In the genomic region with DNA sequence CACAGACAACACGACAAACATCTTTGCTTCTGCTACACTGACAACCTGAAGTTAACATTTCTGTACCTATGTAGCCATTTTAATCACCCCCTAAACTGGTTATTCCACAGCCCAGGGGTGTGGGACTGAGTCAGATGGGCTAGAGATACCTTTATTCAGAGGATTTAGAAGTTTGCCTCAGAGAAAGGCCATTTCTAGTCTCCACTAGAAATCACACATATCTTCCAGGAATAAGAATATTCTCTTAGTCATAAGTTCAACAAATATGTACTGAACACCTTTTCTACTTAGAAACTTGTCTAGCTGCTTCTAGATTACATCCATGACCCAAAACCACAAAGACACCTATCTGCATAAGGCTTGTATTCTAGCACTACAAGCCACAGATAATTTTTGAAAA, we compare ENCODE assay signal across 24 cellular contexts. TPM values are rescaled to one million over a fixed set of nuclear protein-coding genes. Genes with fewer than 3 reads are reported as not detected.
DNase-seq lines count a peak whose midpoint lies in the region; ATAC-seq and TF ChIP-seq lines count a peak whose summit lies in the region.
"Had no signal": no experiment of that assay in that cellular context is flagged by ENCODE, and none has a peak within 500 bp of the region (broad histone marks: within the 10 kb centered on the region; RNA-seq: fewer than 3 reads in every experiment).

No MANE protein-coding gene starts in this region.

- no peak overlapping the region for H3K4me3 Mint-ChIP-seq in osteocyte (ENCODE audit: unreplicated experiment)
- H3K4me3 Mint-ChIP-seq: activated CD4-positive, alpha-beta T cell treated with anti-CD3 and anti-CD28 coated beads for 36 hours; activated naive CD8-positive, alpha-beta T cell treated with anti-CD3 and anti-CD28 coated beads for 36 hours; IgD-negative memory B cell; T-helper 2 cell treated with Interferon-gamma antibody and Interleukin-4, amounts not matched to agents 5 μg/mL and 100 μg/mL, for 36 hours had no signal

- no peaks in the 10 kb centered on the region for H3K27me3 Mint-ChIP-seq in osteocyte (ENCODE audit: unreplicated experiment)
- H3K27me3 Mint-ChIP-seq: activated CD4-positive, alpha-beta T cell treated with anti-CD3 and anti-CD28 coated beads for 36 hours; IgD-negative memory B cell had no signal

- CTCF ChIA-PET in A673 (lab: Charles Lee) = no interaction called here

- peak overlapping the region; percentile 86 for H3K27ac Mint-ChIP-seq in osteocyte (ENCODE audit: unreplicated experiment)
- H3K27ac Mint-ChIP-seq: activated CD4-positive, alpha-beta T cell treated with anti-CD3 and anti-CD28 coated beads for 36 hours; activated naive CD8-positive, alpha-beta T cell treated with anti-CD3 and anti-CD28 coated beads for 36 hours; IgD-negative memory B cell; T-helper 2 cell treated with Interferon-gamma antibody and Interleukin-4, amounts not matched to agents 5 μg/mL and 100 μg/mL, for 36 hours had no signal

- H3K27me3 ChIP-seq in GM23248 (replicated peaks; ENCODE audit: insufficient read depth) (no peaks in the 10 kb centered on the region), esophagus (ENCODE audit: control insufficient read depth in 1 of 2, insufficient read depth in 2 of 2, low read length in 2 of 2) (no peaks in the 10 kb centered on the region), A673 (replicated peaks; ENCODE audit: insufficient read depth, low read depth, low read length, poor library complexity) (no peaks in the 10 kb centered on the region)
- H3K27me3 ChIP-seq: BLaER1 treated with 17β-estradiol and CSF1 and Interleukin-3, amounts not matched to agents 10 nM and 100 nM; stomach; transverse colon had no signal

- no TSS peak for BruUV-seq in A673 (replicated peaks; lab: Mats Ljungman, UMichigan)

- 88% methylated on average over 1 of the region's 1 CpG for WGBS in GM23248 (ENCODE audit: low coverage in 1 of 2, low lambda C conversion rate in 2 of 2, missing lambda C conversion rate in 2 of 2), 2 experiments
- WGBS in esophagus, 2 donors = 62 to 63% methylated on average over 1 of the region's 1 CpG

- POLR2A ChIA-PET in A673 (lab: Charles Lee; ENCODE audit: low non-redundant PET) = no interaction called here

- H3K9ac ChIP-seq in GM23248 = no peak overlapping the region
- H3K9ac ChIP-seq: BLaER1 treated with 17β-estradiol and CSF1 and Interleukin-3, amounts not matched to agents 10 nM and 100 nM had no signal

- H3K36me3 ChIP-seq in GM23248 (ENCODE audit: low read depth) = no peaks in the 10 kb centered on the region
- H3K36me3 ChIP-seq in esophagus (ENCODE audit: control insufficient read depth in 2 of 2, insufficient read depth in 2 of 2, low read length in 1 of 2) = no peaks in the 10 kb centered on the region
- H3K36me3 ChIP-seq in A673 (ENCODE audit: insufficient read depth, low read length, poor library complexity, severe bottlenecking) = no peaks in the 10 kb centered on the region
- H3K36me3 ChIP-seq: stomach, transverse colon had no signal

- H3K9me3 ChIP-seq in GM23248 (ENCODE audit: low read depth) = no peaks in the 10 kb centered on the region
- H3K9me3 ChIP-seq in esophagus (ENCODE audit: control insufficient read depth in 2 of 2, insufficient read depth in 1 of 2, low read depth in 1 of 2, low read length in 1 of 2) = no peaks in the 10 kb centered on the region
- no peaks in the 10 kb centered on the region for H3K9me3 ChIP-seq in A673 (ENCODE audit: low read depth, low read length, poor library complexity, severe bottlenecking)
- H3K9me3 ChIP-seq: BLaER1 treated with 17β-estradiol and CSF1 and Interleukin-3, amounts not matched to agents 10 nM and 100 nM; stomach; transverse colon had no signal

- no peak for DNase-seq in GM23248
- DNase-seq in osteocyte (ENCODE audit: extremely low spot score, unreplicated experiment) = no peak
- no peak for DNase-seq in NCI-H1092 treated with DMSO at 0.1 percent for 48 hours (lab: John Stamatoyannopoulos, UW)
- DNase-seq in A673 (ENCODE audit: low spot score) = no peak
- DNase-seq: activated CD4-positive, alpha-beta T cell treated with anti-CD3 and anti-CD28 coated beads for 36 hours; activated effector memory CD4-positive, alpha-beta T cell treated with Interleukin-2 at 50 U/mL for 16 hours; activated naive CD8-positive, alpha-beta T cell treated with anti-CD3 and anti-CD28 coated beads for 36 hours; cerebellar nuclear complex; COR-L47; erythroblast; foreskin melanocyte; NCI-H748 treated with DMSO at 0.1 percent for 48 hours; nucleus accumbens; RPMI8226; stimulated activated CD8-positive, alpha-beta memory T cell treated with anti-CD3 and anti-CD28 coated beads, Interleukin-4, amount 100 ng/mL, for 48 hours; stomach; transverse colon had no signal

- ATAC-seq in HG03280 (IDR thresholded peaks at IDR 0.05; ENCODE audit: unreplicated experiment) = no peak
- ATAC-seq: activated CD4-positive, alpha-beta T cell treated with anti-CD3 and anti-CD28 coated beads for 36 hours had no signal

- H3K4me1 Mint-ChIP-seq in osteocyte (ENCODE audit: unreplicated experiment) = peaks cover 81% of the 10 kb centered on the region
- H3K4me1 Mint-ChIP-seq: activated CD4-positive, alpha-beta T cell treated with anti-CD3 and anti-CD28 coated beads for 36 hours; activated naive CD8-positive, alpha-beta T cell treated with anti-CD3 and anti-CD28 coated beads for 36 hours; IgD-negative memory B cell had no signal

- no peak overlapping the region for H2AFZ ChIP-seq in GM23248

- H3K36me3 Mint-ChIP-seq in osteocyte (ENCODE audit: unreplicated experiment) = no peaks in the 10 kb centered on the region
- H3K36me3 Mint-ChIP-seq: activated naive CD8-positive, alpha-beta T cell treated with anti-CD3 and anti-CD28 coated beads for 36 hours; IgD-negative memory B cell had no signal

- no peak overlapping the region for H3K4me3 ChIP-seq in GM23248
- no peak overlapping the region for H3K4me3 ChIP-seq in esophagus (ENCODE audit: low read depth in 1 of 2, low read length in 2 of 2)
- H3K4me3 ChIP-seq in A673 (ENCODE audit: low read depth, low read length, poor library complexity, severe bottlenecking) = no peak overlapping the region
- H3K4me3 ChIP-seq: BLaER1 treated with 17β-estradiol and CSF1 and Interleukin-3, amounts not matched to agents 10 nM and 100 nM; skin epidermis; stomach; transverse colon had no signal

- H3K4me1 ChIP-seq in GM23248 (ENCODE audit: insufficient read depth) (peaks cover 26% of the 10 kb centered on the region), esophagus (ENCODE audit: control insufficient read depth in 2 of 2, insufficient read depth in 2 of 2, low read length in 1 of 2) (peaks cover 3 to 7% of the 10 kb centered on the region in 2 donors), A673 (ENCODE audit: insufficient read depth, low read length, poor library complexity, severe bottlenecking) (no peaks in the 10 kb centered on the region)
- H3K4me1 ChIP-seq: transverse colon had no signal

- in situ Hi-C loops in GM23248 (cut with MboI) = no loop called here

- no peaks in the 10 kb centered on the region for H3K79me2 ChIP-seq in GM23248 (ENCODE audit: insufficient read depth)

- H4K20me1 ChIP-seq in GM23248 (ENCODE audit: insufficient read depth) = no peaks in the 10 kb centered on the region

- H3K4me2 ChIP-seq in GM23248 (ENCODE audit: unreplicated experiment) = no peak overlapping the region

- intact Hi-C loops in A673 (cut with micrococcal nuclease; ENCODE audit: unreplicated experiment) = no loop called here

- H3F3A ChIP-seq in GM23248 (ENCODE audit: insufficient read depth) = peaks cover 18% of the 10 kb centered on the region

- no peaks in the 10 kb centered on the region for H3K9me2 ChIP-seq in GM23248 (ENCODE audit: insufficient read depth)

- no peak for TF ChIP-seq CTCF in VCaP (conservative IDR thresholded peaks at IDR 0.05)
- TF ChIP-seq CTCF in osteocyte (IDR thresholded peaks at IDR 0.05) = no peak
- no peak for TF ChIP-seq CTCF in A673 (conservative IDR thresholded peaks at IDR 0.05; ENCODE audit: low read depth, low read length)

- H3K9me3 Mint-ChIP-seq in osteocyte (ENCODE audit: unreplicated experiment) = no peaks in the 10 kb centered on the region
- H3K9me3 Mint-ChIP-seq: activated naive CD8-positive, alpha-beta T cell treated with anti-CD3 and anti-CD28 coated beads for 36 hours; T-helper 2 cell treated with Interferon-gamma antibody and Interleukin-4, amounts not matched to agents 5 μg/mL and 100 μg/mL, for 36 hours had no signal

- H3K27ac ChIP-seq in GM23248 (peak overlapping the region; percentile 79; the same call in 1 of the 2 replicates), VCaP (peak overlapping the region; percentile 43), esophagus (ENCODE audit: low read depth in 2 of 2, low read length in 1 of 2) (peak overlapping the region; percentile 47 to 92), A673 (ENCODE audit: low read depth, low read length, poor library complexity, severe bottlenecking) (no peak overlapping the region)
- H3K27ac ChIP-seq: transverse colon had no signal

RNA-seq across cellular contexts. Expression of gene ERG, which starts 38.8 kb away (rescaled TPM):
- total RNA-seq in GM23248 (2014; rRNA removed; shearing (Covaris generic)) = 0.76 and 6.2 TPM in 2 replicates
- polyA plus RNA-seq in GM23248 (2016; fragmentation: Nextera tagmentation; extraction: Ambion mirVana) = 1.2 and 1.3 TPM in 2 replicates
- polyA plus RNA-seq in esophagus = 1 to 10 TPM; 2.2 to 2.3 TPM
- total RNA-seq in osteocyte = 11.0 and 11.5 TPM in 2 replicates
- total RNA-seq in A673 (2021) = not detected in 2 replicates
- total RNA-seq: activated naive CD8-positive, alpha-beta T cell treated with anti-CD3 and anti-CD28 coated beads for 36 hours had no signal
- polyA plus RNA-seq: IgD-negative memory B cell had no signal
